8 cellular contexts compared by ENCODE assay signal in genomic region chr11:59802639-59803176, GRCh38. TPM values are rescaled to one million over a fixed set of nuclear protein-coding genes. Genes with fewer than 3 reads are reported as not detected.
DNase-seq lines count a peak whose midpoint lies in the region; ATAC-seq, FAIRE-seq and TF ChIP-seq lines count a peak whose summit lies in the region.

No MANE protein-coding gene starts in this region.

- no peak overlapping the region for H2BK5ac ChIP-seq in IMR-90 (ENCODE audit: low read depth, low read length, poor library complexity, severe bottlenecking)

- in situ Hi-C loops in G401 (cut with HindIII; ENCODE audit: low sequenced_read_pairs): no loop called here
- in situ Hi-C loops in IMR-90 (cut with MboI; ENCODE audit: low sequenced_read_pairs): loop anchor here (5.0 to 10.0 kb wide), 2 partner anchors 45 to 248 kb away; partner anchors contain the start of gene STX3

- H3K4me1 Mint-ChIP-seq in chondrocyte (ENCODE audit: low read depth) (no peaks in the 10 kb centered on the region), type B pancreatic cell (ENCODE audit: unreplicated experiment) (peaks cover 15% of the 10 kb centered on the region)

- H3K4me1 ChIP-seq in A549 (peaks cover 17% of the 10 kb centered on the region; the same call in 2 of the 3 replicates), IMR-90 (ENCODE audit: control insufficient read depth, insufficient read depth, low read length) (no peaks in the 10 kb centered on the region), SK-N-SH (ENCODE audit: control insufficient read depth in 1 of 2, insufficient read depth in 2 of 2, low read depth in 1 of 2, low read length in 1 of 2) (no peaks in the 10 kb centered on the region), lung (ENCODE audit: control insufficient read depth in 2 of 2, insufficient read depth in 2 of 2, low read length in 2 of 2) (peaks cover 0 to 2% of the 10 kb centered on the region in 2 donors)

- no peaks in the 10 kb centered on the region for H3K79me1 ChIP-seq in IMR-90 (ENCODE audit: low read depth in 1 of 2, low read length in 2 of 2)

- no peaks in the 10 kb centered on the region for H3K27me3 ChIP-seq in IMR-90 (ENCODE audit: control insufficient read depth, insufficient read depth, low read length)
- no peaks in the 10 kb centered on the region for H3K27me3 ChIP-seq in SK-N-SH (ENCODE audit: insufficient read depth)
- no peaks in the 10 kb centered on the region for H3K27me3 ChIP-seq in lung (ENCODE audit: control insufficient read depth, insufficient read depth)

- no peak overlapping the region for H3K4me3 ChIP-seq in A549
- no peak overlapping the region for H3K4me3 ChIP-seq in IMR-90 (ENCODE audit: insufficient read depth, low read depth, low read length)
- H3K4me3 ChIP-seq in SK-N-SH (ENCODE audit: low read depth in 2 of 2, low read length in 1 of 2): no peak overlapping the region
- no peak overlapping the region for H3K4me3 ChIP-seq in lung

- H3K4me3 Mint-ChIP-seq in chondrocyte (ENCODE audit: unreplicated experiment): no peak overlapping the region
- no peak overlapping the region for H3K4me3 Mint-ChIP-seq in type B pancreatic cell

- 46% methylated on average over 4 of the region's 4 CpGs for WGBS in A549 (ENCODE audit: missing lambda C conversion rate)
- WGBS in IMR-90 (ENCODE audit: extremely low coverage in 2 of 2, insufficient read length in 1 of 2), 2 experiments: no CpG with 5 or more reads among the region's 4 CpGs
- 52% methylated on average over 4 of the region's 4 CpGs for WGBS in SK-N-SH (ENCODE audit: low lambda C conversion rate)
- WGBS in lung, 2 donors: 48 to 49% methylated on average over 4 of the region's 4 CpGs

- H3K36me3 ChIP-seq in IMR-90 (ENCODE audit: control insufficient read depth, insufficient read depth, low read length): peaks cover 12% of the 10 kb centered on the region
- H3K36me3 ChIP-seq in SK-N-SH (replicated peaks in 1 of 2; ENCODE audit: control insufficient read depth in 1 of 2, insufficient read depth in 2 of 2, low read length in 1 of 2): peaks cover 50 to 59% of the 10 kb centered on the region in 2 experiments
- peaks cover 11 to 27% of the 10 kb centered on the region in 2 donors for H3K36me3 ChIP-seq in lung (ENCODE audit: control insufficient read depth in 2 of 2, insufficient read depth in 2 of 2, low read length in 2 of 2)

- H2BK120ac ChIP-seq in IMR-90 (ENCODE audit: low read depth, low read length): no peak overlapping the region

- H3K9me2 ChIP-seq in SK-N-SH: no peaks in the 10 kb centered on the region

- TF ChIP-seq RAD21 in A549 (conservative IDR thresholded peaks at IDR 0.05 in 1 of 2, IDR thresholded peaks at IDR 0.05 in 1 of 2) (peak; percentile 91 to 94), IMR-90 (IDR thresholded peaks at IDR 0.05; ENCODE audit: low read length) (peak; percentile 84), SK-N-SH (IDR thresholded peaks at IDR 0.05; ENCODE audit: low read length) (peak; percentile 85)

- H3K23ac ChIP-seq in IMR-90 (ENCODE audit: low read depth, low read length): no peak overlapping the region

- H3K9ac ChIP-seq in IMR-90 (ENCODE audit: low read depth, low read length) (no peak overlapping the region), SK-N-SH (no peak overlapping the region)

- H3K27ac Mint-ChIP-seq in chondrocyte (ENCODE audit: unreplicated experiment): no peak overlapping the region
- no peak overlapping the region for H3K27ac Mint-ChIP-seq in type B pancreatic cell

- intact Hi-C loops in IMR-90 (cut with micrococcal nuclease): loop anchor here (1.0 to 5.0 kb wide), 4 partner anchors 48 to 265 kb away; partner anchors contain the start of gene PATL1

- POLR2A ChIA-PET in A549 (lab: Yijun Ruan, JAX) (no interaction called here), IMR-90 (lab: Charles Lee; ENCODE audit: unreplicated experiment) (no interaction called here), SK-N-SH (lab: Yijun Ruan, JAX) (no interaction called here)

- H3K9me1 ChIP-seq in IMR-90 (ENCODE audit: insufficient read depth, low read length): no peaks in the 10 kb centered on the region

- dilution Hi-C loops in IMR-90 (cut with HindIII; ENCODE audit: low sequenced_read_pairs, unreplicated experiment): no loop called here

- H4K20me1 ChIP-seq in IMR-90 (ENCODE audit: insufficient read depth, low read length): no peaks in the 10 kb centered on the region
- H4K20me1 ChIP-seq in SK-N-SH (ENCODE audit: insufficient read depth): no peaks in the 10 kb centered on the region

- H3K36me3 Mint-ChIP-seq in chondrocyte (ENCODE audit: low read depth) (peaks cover 20% of the 10 kb centered on the region), type B pancreatic cell (peaks cover 15% of the 10 kb centered on the region)

- no peaks in the 10 kb centered on the region for H3K9me3 ChIP-seq in A549
- no peaks in the 10 kb centered on the region for H3K9me3 ChIP-seq in IMR-90 (ENCODE audit: control insufficient read depth, insufficient read depth, low read length)
- no peaks in the 10 kb centered on the region for H3K9me3 ChIP-seq in SK-N-SH
- no peaks in the 10 kb centered on the region for H3K9me3 ChIP-seq in lung (ENCODE audit: control insufficient read depth in 2 of 2, insufficient read depth in 1 of 2, low read length in 1 of 2)

- H3K18ac ChIP-seq in IMR-90 (ENCODE audit: low read depth, low read length): no peak overlapping the region

- TF ChIP-seq CTCF in A549 (IDR thresholded peaks at IDR 0.05) (peak; percentile 92), IMR-90 (conservative IDR thresholded peaks at IDR 0.05; ENCODE audit: low read depth, low read length) (peak; percentile 77), SK-N-SH (IDR thresholded peaks at IDR 0.05) (peak; percentile 81), chondrocyte (IDR thresholded peaks at IDR 0.05) (peak; percentile 97), lung (IDR thresholded peaks at IDR 0.05; ENCODE audit: control extremely low read depth, extremely low read depth) (peak; percentile 42), type B pancreatic cell (conservative IDR thresholded peaks at IDR 0.05) (peak; percentile 81)

- DNase-seq in A549 (ENCODE audit: low read depth in 1 of 2, low spot score in 1 of 2): peak in 1 of 2 experiments; percentile 58
- DNase-seq in G401 (ENCODE audit: low spot score): peak; percentile 78
- peak; percentile 58 for DNase-seq in IMR-90
- peak; percentile 42 for DNase-seq in SK-N-SH
- DNase-seq in chondrocyte (ENCODE audit: low spot score): no peak
- DNase-seq in lung (ENCODE audit: low spot score): no peak
- DNase-seq in type B pancreatic cell (ENCODE audit: extremely low spot score, unreplicated experiment): no peak

- no peak overlapping the region for H2AK9ac ChIP-seq in IMR-90 (replicated peaks; ENCODE audit: low read depth, low read length, poor library complexity)

- TF ChIP-seq POLR2A in A549 (IDR thresholded peaks at IDR 0.05; ENCODE audit: low read length): no peak
- no peak for TF ChIP-seq POLR2A in IMR-90 (IDR thresholded peaks at IDR 0.05; ENCODE audit: low read depth, low read length)

- H3K14ac ChIP-seq in IMR-90 (replicated peaks; ENCODE audit: low read depth, low read length): no peak overlapping the region

- H2BK20ac ChIP-seq in IMR-90 (ENCODE audit: low read depth, low read length): no peak overlapping the region

- H3K79me2 ChIP-seq in SK-N-SH (ENCODE audit: insufficient read depth): no peaks in the 10 kb centered on the region

- H4K8ac ChIP-seq in IMR-90 (ENCODE audit: low read depth in 2 of 2, low read length in 2 of 2): no peak overlapping the region

- no TSS peak for BruUV-seq in IMR-90 (replicated peaks; lab: Mats Ljungman, UMichigan)

- H2AK5ac ChIP-seq in IMR-90 (ENCODE audit: low read depth, low read length): no peak overlapping the region

- H3F3A ChIP-seq in SK-N-SH (replicated peaks; ENCODE audit: insufficient read depth): peaks cover 20% of the 10 kb centered on the region

- no peak overlapping the region for H2BK15ac ChIP-seq in IMR-90 (ENCODE audit: low read depth, low read length)

- no peak overlapping the region for H3K4ac ChIP-seq in IMR-90 (ENCODE audit: low read depth, low read length)

- no peak for TF ChIP-seq EP300 in A549 (IDR thresholded peaks at IDR 0.05)
- no peak for TF ChIP-seq EP300 in SK-N-SH (IDR thresholded peaks at IDR 0.05; ENCODE audit: borderline replicate concordance in 1 of 2, low read depth in 1 of 2, low read length in 1 of 2)

- no peak overlapping the region for H3K56ac ChIP-seq in IMR-90 (ENCODE audit: extremely low read depth, insufficient read depth, low read length)

- H3K4me2 ChIP-seq in A549 (no peak overlapping the region), IMR-90 (ENCODE audit: low read depth, low read length) (no peak overlapping the region), SK-N-SH (no peak overlapping the region)

- H2AFZ ChIP-seq in IMR-90 (replicated peaks; ENCODE audit: low read length, poor library complexity) (no peak overlapping the region), SK-N-SH (ENCODE audit: low read depth) (no peak overlapping the region)

- ATAC-seq in A549: peak; percentile 73 to 82; a peak in 5 of 6 replicates
- ATAC-seq in IMR-90 (ENCODE audit: low read depth): peak; percentile 79
- no peak for ATAC-seq in lung (ENCODE audit: insufficient read depth, low FRiP score)
- ATAC-seq in GM19452 (IDR thresholded peaks at IDR 0.05; ENCODE audit: unreplicated experiment): no peak

- H3K27ac ChIP-seq in A549 (no peak overlapping the region), IMR-90 (ENCODE audit: insufficient read depth, low read length) (no peak overlapping the region), SK-N-SH (ENCODE audit: low read depth in 2 of 2, low read length in 1 of 2) (no peak overlapping the region), lung (ENCODE audit: low read depth in 1 of 2, low read length in 1 of 2) (peak overlapping the region in 1 of 2 donors; percentile 49)

- FAIRE-seq in A549 (lab: Jason Lieb, UNC): no peak

- H4K5ac ChIP-seq in IMR-90 (ENCODE audit: low read depth, low read length): no peak overlapping the region

- no peaks in the 10 kb centered on the region for H3K9me3 Mint-ChIP-seq in chondrocyte (ENCODE audit: low read depth)
- no peaks in the 10 kb centered on the region for H3K9me3 Mint-ChIP-seq in type B pancreatic cell

- CTCF ChIA-PET in A549 (lab: Yijun Ruan, JAX): interaction anchor here (1.0 to 16.3 kb wide), 15 partner anchors 11 to 631 kb away, joined by 3 to 261 read pairs (median 6); partner anchors contain the start of genes DTX4 and STX3
- CTCF ChIA-PET in IMR-90 (lab: Yijun Ruan, JAX): interaction anchor here (0.6 to 1.2 kb wide), 3 partner anchors 47 to 250 kb away, joined by 5 read pairs; partner anchors contain the start of gene STX3
- CTCF ChIA-PET in SK-N-SH (lab: Yijun Ruan, JAX): interaction anchor here (1.0 to 7.2 kb wide), 7 partner anchors 9 to 194 kb away, joined by 3 to 88 read pairs (median 5); partner anchors contain the start of gene STX3

- H4K91ac ChIP-seq in IMR-90 (ENCODE audit: insufficient read depth, low read depth, low read length): no peak overlapping the region

- H3K27me3 Mint-ChIP-seq in chondrocyte (ENCODE audit: low read depth) (no peaks in the 10 kb centered on the region), type B pancreatic cell (no peaks in the 10 kb centered on the region)

RNA-seq across cellular contexts. Expression of gene MRPL16, which starts 7.9 kb away (rescaled TPM):
- 62.8 and 77.7 TPM in 2 replicates for polyA plus RNA-seq in A549 (2011; rRNA removed)
- 69.6 and 75.1 TPM in 2 replicates for polyA plus RNA-seq in A549 (2012; cell fraction: cytosol; rRNA removed)
- polyA plus RNA-seq in A549 (2012; cell fraction: nucleus; rRNA removed): 37.7 and 54.2 TPM in 2 replicates
- polyA plus RNA-seq in A549 (2017; fragmentation: RNase III; extraction: RNeasy Plus Mini Kit Qiagen cat#74134 plus additional on column Dnase treatment): 54.3 to 59.0 TPM (median 57.3 TPM) in 3 replicates
- 29.6 and 30.8 TPM in 2 replicates for polyA minus RNA-seq in A549 (2011; rRNA and poly(A)+ RNA removed)
- total RNA-seq in G401 (2014; rRNA removed; shearing (Covaris generic)): 103 and 124 TPM in 2 replicates
- total RNA-seq in IMR-90 (2012; rRNA removed): 43.9 and 56.9 TPM in 2 replicates
- polyA plus RNA-seq in IMR-90 (2012; rRNA removed): 64.5 and 71.3 TPM in 2 replicates
- polyA plus RNA-seq in IMR-90 (2012; cell fraction: cytosol; rRNA removed): 36.4 and 61.0 TPM in 2 replicates
- 14.0 and 44.3 TPM in 2 replicates for polyA plus RNA-seq in IMR-90 (2012; cell fraction: nucleus; rRNA removed; ENCODE audit: low replicate concordance)
- 70.1 and 77.6 TPM in 2 replicates for polyA plus RNA-seq in SK-N-SH (2012; rRNA removed)
- 83.3 and 91.2 TPM in 2 replicates for polyA plus RNA-seq in SK-N-SH (2012; cell fraction: cytosol; rRNA removed)
- polyA plus RNA-seq in SK-N-SH (2012; cell fraction: nucleus; rRNA removed): 46.4 and 50.2 TPM in 2 replicates
- total RNA-seq in chondrocyte: 27.6 to 36.2 TPM (median 28.3 TPM) in 3 replicates
- total RNA-seq in lung: 10 to 100 TPM; 38.2 to 39.4 TPM
- 10 to 100 TPM; 40.9 to 54.1 TPM for polyA plus RNA-seq in lung
- total RNA-seq in type B pancreatic cell (ENCODE audit: low replicate concordance): 46.2 and 67.1 TPM in 2 replicates

RNA-seq across cellular contexts. Expression of gene CBLIF, which starts 42.6 kb away (rescaled TPM):
- polyA plus RNA-seq in A549 (2011; rRNA removed) (not detected in 2 replicates), A549 (2017; fragmentation: RNase III; extraction: RNeasy Plus Mini Kit Qiagen cat#74134 plus additional on column Dnase treatment) (not detected in 3 replicates), IMR-90 (2012; rRNA removed) (not detected in 2 replicates), SK-N-SH (2012; rRNA removed) (not detected in 2 replicates), lung (not detected)
- not detected in 2 replicates for polyA plus RNA-seq in A549 (2012; cell fraction: cytosol; rRNA removed)
- polyA plus RNA-seq in A549 (2012; cell fraction: nucleus; rRNA removed): not detected in 2 replicates
- not detected in 2 replicates for polyA minus RNA-seq in A549 (2011; rRNA and poly(A)+ RNA removed)
- not detected in 2 replicates for total RNA-seq in G401 (2014; rRNA removed; shearing (Covaris generic))
- total RNA-seq in IMR-90 (2012; rRNA removed) (not detected in 2 replicates), chondrocyte (not detected in 3 replicates), lung (not detected), type B pancreatic cell (ENCODE audit: low replicate concordance) (11.2 and 54.6 TPM in 2 replicates)
- polyA plus RNA-seq in IMR-90 (2012; cell fraction: cytosol; rRNA removed): not detected in 2 replicates
- polyA plus RNA-seq in IMR-90 (2012; cell fraction: nucleus; rRNA removed; ENCODE audit: low replicate concordance): not detected in 2 replicates
- not detected in 2 replicates for polyA plus RNA-seq in SK-N-SH (2012; cell fraction: cytosol; rRNA removed)
- not detected in 2 replicates for polyA plus RNA-seq in SK-N-SH (2012; cell fraction: nucleus; rRNA removed)

RNA-seq across cellular contexts. Expression of gene STX3, which starts 47.5 kb away (rescaled TPM):
- 13.5 and 15.4 TPM in 2 replicates for polyA plus RNA-seq in A549 (2011; rRNA removed)
- 6.9 and 7.2 TPM in 2 replicates for polyA plus RNA-seq in A549 (2012; cell fraction: cytosol; rRNA removed)
- 5.4 and 6.3 TPM in 2 replicates for polyA plus RNA-seq in A549 (2012; cell fraction: nucleus; rRNA removed)
- polyA plus RNA-seq in A549 (2017; fragmentation: RNase III; extraction: RNeasy Plus Mini Kit Qiagen cat#74134 plus additional on column Dnase treatment): 11.1 to 15.2 TPM (median 11.2 TPM) in 3 replicates
- 8.3 TPM in 2 replicates for polyA minus RNA-seq in A549 (2011; rRNA and poly(A)+ RNA removed)
- 94.1 and 99.1 TPM in 2 replicates for total RNA-seq in G401 (2014; rRNA removed; shearing (Covaris generic))
- 5.4 and 7.5 TPM in 2 replicates for total RNA-seq in IMR-90 (2012; rRNA removed)
- 5.0 and 5.7 TPM in 2 replicates for polyA plus RNA-seq in IMR-90 (2012; rRNA removed)
- 1.8 and 2.6 TPM in 2 replicates for polyA plus RNA-seq in IMR-90 (2012; cell fraction: cytosol; rRNA removed)
- 2.6 and 11.2 TPM in 2 replicates for polyA plus RNA-seq in IMR-90 (2012; cell fraction: nucleus; rRNA removed; ENCODE audit: low replicate concordance)
- polyA plus RNA-seq in SK-N-SH (2012; rRNA removed): 21.4 and 26.6 TPM in 2 replicates
- 31.2 and 37.3 TPM in 2 replicates for polyA plus RNA-seq in SK-N-SH (2012; cell fraction: cytosol; rRNA removed)
- 36.5 and 43.6 TPM in 2 replicates for polyA plus RNA-seq in SK-N-SH (2012; cell fraction: nucleus; rRNA removed)
- total RNA-seq in chondrocyte: 14.5 to 22.1 TPM (median 20.3 TPM) in 3 replicates
- 10 to 100 TPM; 48.1 to 61.5 TPM for total RNA-seq in lung
- 10 to 100 TPM; 38.9 to 46.0 TPM for polyA plus RNA-seq in lung
- 44.6 and 75.8 TPM in 2 replicates for total RNA-seq in type B pancreatic cell (ENCODE audit: low replicate concordance)

Comparison
In these comparisons a context has a peak if more than half of its experiments do, and no peak if none do; other contexts are left out.
1. ATAC-seq: peak in A549 (2 of 2) and IMR-90 (single experiment); none in lung (single experiment) and GM19452 (single experiment).
2. DNase-seq: peak in G401 (single experiment), IMR-90 (single experiment) and SK-N-SH (single experiment); none in chondrocyte (single experiment), lung (single experiment) and type B pancreatic cell (single experiment).
3. CTCF ChIP-seq: peak in every context shown above with its lines; median percentile 97 in chondrocyte; 92 in A549; 81 in SK-N-SH; 81 in type B pancreatic cell; 77 in IMR-90; 42 in lung.
4. RNA of gene CBLIF, which starts 42.6 kb away (total RNA-seq): 11.2 to 54.6 TPM in type B pancreatic cell; not detected in G401, not detected in IMR-90, not detected in chondrocyte and not detected in lung; every median in the first group is over 10 times any median in the second.
5. Of the 12 proteins assayed by ChIP-seq in both A549 and SK-N-SH: peak only in A549: none; only in SK-N-SH: none; in both: CTCF, MAX, RAD21 and SMC3; in neither: 8.